In genomic region chr2:70090706-70091334, GRCh38 we compare ENCODE assay signal across 9 cellular contexts. TPM values are rescaled to one million over a fixed set of nuclear protein-coding genes. Genes with fewer than 3 reads are reported as not detected.
DNase-seq lines count a peak whose midpoint lies in the region; ATAC-seq, FAIRE-seq and TF ChIP-seq lines count a peak whose summit lies in the region.
"Had no signal": no experiment of that assay in that cellular context is flagged by ENCODE, and none has a peak within 500 bp of the region (broad histone marks: within the 10 kb centered on the region; RNA-seq: fewer than 3 reads in every experiment).

No MANE protein-coding gene starts in this region.

- CTCF ChIA-PET in GM12878 (lab: Yijun Ruan, JAX), result interaction anchor here (0.7 to 3.4 kb wide), 5 partner anchors 17 to 41 kb away, joined by 3 to 25 read pairs (median 3); no protein-coding TSS in a partner anchor

- TF ChIP-seq EP300 in GM12878 (IDR thresholded peaks at IDR 0.05; ENCODE audit: borderline replicate concordance in 1 of 2, control insufficient read depth in 1 of 2, low read depth in 2 of 2, low read length in 2 of 2), result no peak

- SMC1A ChIA-PET in GM12878 (lab: Charles Lee; ENCODE audit: uncharacterized antibody, unreplicated experiment), result interaction anchor here (1.2 to 6.5 kb wide), 5 partner anchors 16 to 43 kb away, joined by 3 to 80 read pairs (median 11); no protein-coding TSS in a partner anchor

- H3K27me3 ChIP-seq in GM12878 (replicated peaks in 1 of 2; ENCODE audit: control insufficient read depth in 2 of 2, insufficient read depth in 2 of 2, low read length in 1 of 2), result no peaks in the 10 kb centered on the region
- H3K27me3 ChIP-seq in BE2C, result no peaks in the 10 kb centered on the region

- FAIRE-seq in GM12878 (lab: Jason Lieb, UNC), result no peak

- no peaks in the 10 kb centered on the region for H4K20me1 ChIP-seq in GM12878 (ENCODE audit: control insufficient read depth, insufficient read depth)

- peak overlapping the region in 3 of 4 donors; percentile 23 to 100 (median 65) for H3K4me3 Mint-ChIP-seq in IgD-negative memory B cell
- peak overlapping the region in 2 of 3 experiments; percentile 99 to 100 for H3K4me3 Mint-ChIP-seq in nephron

- no peak overlapping the region for H2AFZ ChIP-seq in GM12878 (ENCODE audit: control insufficient read depth, low read depth, low read length)

- POLR2A ChIA-PET in GM12878 (lab: Charles Lee), result interaction anchor here (0.7 to 13.4 kb wide), 5 partner anchors 16 to 43 kb away, joined by 3 to 187 read pairs (median 138); no protein-coding TSS in a partner anchor

- in situ Hi-C loops in GM12878 (cut with MboI) (loop anchor here (5.0 kb wide), 1 partner anchor 46 kb away; no protein-coding TSS in a partner anchor), ACHN (cut with HindIII; ENCODE audit: low pct_ligation_motif_present, low pct_unique_long_range_greater_than_20kb, low sequenced_read_pairs) (no loop called here)

- TF ChIP-seq POLR2A in GM12878 (IDR thresholded peaks at IDR 0.05; ENCODE audit: low read depth, low read length), result no peak

- H3K9ac ChIP-seq in GM12878 (ENCODE audit: control insufficient read depth, insufficient read depth, low read length), result peak overlapping the region; percentile 36

- H3K4me2 ChIP-seq in GM12878 (ENCODE audit: control insufficient read depth, insufficient read depth), result peak overlapping the region; percentile 96

- peaks cover 39% of the 10 kb centered on the region for H3K79me2 ChIP-seq in GM12878 (ENCODE audit: control insufficient read depth, insufficient read depth, low read length)

- ATAC-seq in GM12878, result no peak

- no peak for DNase-seq in GM12878 (ENCODE audit: low read depth, low spot score)
- no peak for DNase-seq in BE2C
- no peak for DNase-seq in NCI-H82 (lab: John Stamatoyannopoulos, UW)
- no peak for DNase-seq in NCI-H2171 treated with DMSO at 0.1 percent for 48 hours (lab: John Stamatoyannopoulos, UW)
- DNase-seq in ACHN, result no peak
- DNase-seq: NCI-H1105 treated with DMSO at 0.1 percent for 48 hours had no signal

- H3K4me3 ChIP-seq in GM12878 (no peak overlapping the region; the same call in 1 of the 2 replicates), BE2C (ENCODE audit: low read depth, low read length) (no peak overlapping the region)

- RAD21 ChIA-PET in GM12878 (lab: Charles Lee; ENCODE audit: unreplicated experiment), result interaction anchor here (1.1 to 5.8 kb wide), 6 partner anchors 14 to 50 kb away, joined by 3 to 36 read pairs (median 8); no protein-coding TSS in a partner anchor

- BruUV-seq in GM12878 (replicated peaks; lab: Mats Ljungman, UMichigan), result no TSS peak

- H3K36me3 ChIP-seq in GM12878 (ENCODE audit: control insufficient read depth in 2 of 2, insufficient read depth in 2 of 2, low read length in 1 of 2), result peaks cover 3 to 15% of the 10 kb centered on the region in 2 experiments
- peaks cover 13% of the 10 kb centered on the region for H3K36me3 ChIP-seq in BE2C

- TF ChIP-seq CTCF in 22Rv1 (IDR thresholded peaks at IDR 0.05) (no peak), GM12878 (IDR thresholded peaks at IDR 0.05 in 2 of 3, conservative IDR thresholded peaks at IDR 0.05 in 1 of 3; ENCODE audit: control insufficient read depth in 2 of 3, extremely low read depth in 1 of 3, insufficient read depth in 1 of 3, low read depth in 3 of 3, low read length in 3 of 3) (no peak), nephron (IDR thresholded peaks at IDR 0.05; ENCODE audit: unreplicated experiment in 3 of 3) (no peak), BE2C (IDR thresholded peaks at IDR 0.05; ENCODE audit: low read depth, low read length) (no peak)

- intact Hi-C loops in GM12878 (cut with micrococcal nuclease; ENCODE audit: unreplicated experiment), result no loop called here

- TF ChIP-seq RAD21 in GM12878 (IDR thresholded peaks at IDR 0.05; ENCODE audit: insufficient read depth, low read depth, low read length), result no peak

- H3K9me3 Mint-ChIP-seq in IgD-negative memory B cell, result no peaks in the 10 kb centered on the region
- no peaks in the 10 kb centered on the region for H3K9me3 Mint-ChIP-seq in nephron

- H3K9me3 ChIP-seq in GM12878 (replicated peaks; ENCODE audit: control insufficient read depth, insufficient read depth, low read length), result no peaks in the 10 kb centered on the region; the same call in none of the 3 replicates
- no peaks in the 10 kb centered on the region for H3K9me3 ChIP-seq in BE2C

- WGBS in GM12878 (ENCODE audit: insufficient coverage, insufficient replicate concordance, low lambda C conversion rate, missing lambda C conversion rate), result 100% methylated on average over 3 of the region's 4 CpGs

- H3K27ac Mint-ChIP-seq in IgD-negative memory B cell (peak overlapping the region; percentile 16 to 96 (median 94)), nephron (peak overlapping the region; percentile 100)

- peaks cover 11% of the 10 kb centered on the region for H3K36me3 Mint-ChIP-seq in IgD-negative memory B cell
- H3K36me3 Mint-ChIP-seq in nephron (ENCODE audit: low read depth), result peaks cover 46% of the 10 kb centered on the region

- peaks cover 25% of the 10 kb centered on the region for H3K4me1 ChIP-seq in GM12878 (ENCODE audit: control insufficient read depth, insufficient read depth, low read length)
- H3K4me1 ChIP-seq in BE2C, result peaks cover 3% of the 10 kb centered on the region; the same call in 1 of the 2 replicates

- H3K27me3 Mint-ChIP-seq in IgD-negative memory B cell (no peaks in the 10 kb centered on the region), nephron (ENCODE audit: low read depth) (no peaks in the 10 kb centered on the region)

- peaks cover 36 to 49% (median 38%) of the 10 kb centered on the region in 3 donors for H3K4me1 Mint-ChIP-seq in IgD-negative memory B cell
- peaks cover 40% of the 10 kb centered on the region for H3K4me1 Mint-ChIP-seq in nephron

- peak overlapping the region; percentile 100 for H3K27ac ChIP-seq in 22Rv1
- peak overlapping the region; percentile 90 for H3K27ac ChIP-seq in GM12878 (ENCODE audit: control insufficient read depth, insufficient read depth)

TF ChIP-seq in GM12878, 131 proteins besides CTCF, POLR2A, EP300 and RAD21:
- TF ChIP-seq NR2C2 (IDR thresholded peaks at IDR 0.05; ENCODE audit: borderline replicate concordance, control insufficient read depth, insufficient read length, low read depth) (no peak), YBX1 (IDR thresholded peaks at IDR 0.05) (no peak)

RNA-seq across cellular contexts. Expression of gene PCBP1, which starts 3.5 kb away (rescaled TPM):
- polyA plus RNA-seq in IgD-negative memory B cell (123 TPM), GM12878 (2011; rRNA removed) (83.5 and 121 TPM in 2 replicates), GM12878 (2014; fragmentation: Illumina TruSeq; extraction: Trizol) (304 and 338 TPM in 2 replicates), GM12878 (2014; fragmentation: Nextera tagmentation; extraction: Ambion mirVana) (10 to 100 TPM; 24.4 to 28.9 TPM), GM12878 (2014; rRNA removed) (221 and 272 TPM in 2 replicates), GM12878 (2016; fragmentation: Nextera tagmentation; extraction: Ambion mirVana) (100 to 1,000 TPM; 138 to 259 TPM)
- 26.7 and 27.7 TPM in 2 replicates for total RNA-seq in GM12878 (2013; cell fraction: nucleolus; rRNA removed)
- total RNA-seq in GM12878 (2014; rRNA removed) (64.0 and 84.2 TPM in 2 replicates), GM12878 (2014; rRNA removed; fragmentation: Illumina TruSeq; extraction: Trizol) (45.5 and 47.3 TPM in 2 replicates), GM12878 (2021) (494 and 497 TPM in 2 replicates)
- polyA plus RNA-seq in GM12878 (2011; ENCODE audit: low read depth), result 211 TPM
- 149 and 196 TPM in 2 replicates for polyA plus RNA-seq in GM12878 (2011; cell fraction: cytosol; rRNA removed)
- 123 and 173 TPM in 2 replicates for polyA plus RNA-seq in GM12878 (2011; cell fraction: nucleus; rRNA removed)
- polyA plus RNA-seq in GM12878 (2012), result 433 and 458 TPM in 2 replicates
- 85.5 and 116 TPM in 2 replicates for polyA minus RNA-seq in GM12878 (2011; rRNA and poly(A)+ RNA removed)
- polyA minus RNA-seq in GM12878 (2011; cell fraction: cytosol; rRNA and poly(A)+ RNA removed), result 83.9 and 87.5 TPM in 2 replicates
- polyA minus RNA-seq in GM12878 (2011; cell fraction: nucleus; rRNA and poly(A)+ RNA removed), result 37.4 and 58.0 TPM in 2 replicates
- polyA plus RNA-seq in BE2C (2012; ENCODE audit: insufficient read depth, insufficient read length, low read depth), result 374 TPM
